12 cellular contexts compared by ENCODE assay signal in the genomic region with DNA sequence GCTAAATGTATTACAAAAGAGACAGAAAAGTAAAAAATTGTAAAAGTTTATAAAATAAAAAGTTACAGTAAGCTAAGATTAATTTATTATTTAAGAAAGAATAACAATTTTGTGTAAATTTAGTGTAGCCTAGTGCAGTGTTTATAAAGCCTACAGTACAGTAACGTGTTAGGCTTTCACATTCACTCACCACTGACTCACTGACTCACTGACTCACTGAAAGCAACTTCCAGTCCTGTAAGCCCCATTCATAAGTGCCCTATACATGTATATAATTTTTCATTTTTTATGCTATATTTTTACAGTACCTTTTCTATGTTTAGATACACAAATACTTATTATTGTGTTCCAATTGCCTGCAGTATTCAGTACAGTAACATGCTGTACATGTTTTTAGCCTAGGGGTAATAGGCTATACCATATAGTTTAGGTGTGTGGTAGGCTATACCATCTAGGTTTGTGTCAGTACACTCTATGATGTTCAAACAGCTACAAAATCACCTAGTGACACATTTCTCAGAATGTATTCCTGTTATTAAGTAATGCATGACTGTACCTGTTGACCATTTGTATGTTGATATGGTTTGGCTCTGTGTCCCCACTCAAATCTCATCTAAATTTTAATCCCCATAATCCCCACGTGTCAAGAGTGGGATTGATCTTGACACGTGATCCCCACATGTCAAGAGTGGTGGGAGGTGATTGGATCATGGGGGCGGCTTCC. TPM values are rescaled to one million over a fixed set of nuclear protein-coding genes. Genes with fewer than 3 reads are reported as not detected.
DNase-seq lines count a peak whose midpoint lies in the region; ATAC-seq, FAIRE-seq and TF ChIP-seq lines count a peak whose summit lies in the region.
"Had no signal": no experiment of that assay in that cellular context is flagged by ENCODE, and none has a peak within 500 bp of the region (broad histone marks: within the 10 kb centered on the region; RNA-seq: fewer than 3 reads in every experiment).

No MANE protein-coding gene starts in this region.

- no peak for TF ChIP-seq CTCF in natural killer cell (IDR thresholded peaks at IDR 0.05)

- no peaks in the 10 kb centered on the region for H3K9me3 Mint-ChIP-seq in activated CD4-positive, alpha-beta T cell treated with anti-CD3 and anti-CD28 coated beads for 36 hours (ENCODE audit: low read depth)
- peaks cover 7% of the 10 kb centered on the region for H3K9me3 Mint-ChIP-seq in activated CD4-positive, alpha-beta T cell treated with anti-CD3 and anti-CD28 coated beads, Interleukin-2, amount 10 ng/mL, durations not matched to agents 24 days and 14 days
- no peaks in the 10 kb centered on the region for H3K9me3 Mint-ChIP-seq in natural killer cell

- POLR2A ChIA-PET in activated CD4-positive, alpha-beta T cell treated with anti-CD3 and anti-CD28 coated beads for 36 hours (lab: Charles Lee) = no interaction called here

- peak; percentile 98 for ATAC-seq in activated CD4-positive, alpha-beta T cell treated with anti-CD3 and anti-CD28 coated beads for 36 hours
- peak; percentile 71 for ATAC-seq in HG02759 (IDR thresholded peaks at IDR 0.05; ENCODE audit: unreplicated experiment)
- ATAC-seq in natural killer cell = peak in 2 of 3 donors; percentile 36 to 47
- ATAC-seq: A549 had no signal

- peaks cover 6% of the 10 kb centered on the region for H3K4me1 Mint-ChIP-seq in activated CD4-positive, alpha-beta T cell treated with anti-CD3 and anti-CD28 coated beads for 36 hours
- H3K4me1 Mint-ChIP-seq in activated CD4-positive, alpha-beta T cell treated with anti-CD3 and anti-CD28 coated beads, Interleukin-2, amount 10 ng/mL, durations not matched to agents 24 days and 14 days = peaks cover 1% of the 10 kb centered on the region
- peaks cover 0 to 5% of the 10 kb centered on the region in 2 donors for H3K4me1 Mint-ChIP-seq in natural killer cell

- H3K27me3 ChIP-seq in adipocyte (replicated peaks; ENCODE audit: control insufficient read depth, insufficient read depth, low read length) = no peaks in the 10 kb centered on the region

- H3K9me3 ChIP-seq in adipocyte (ENCODE audit: control insufficient read depth, low read length) = peaks cover 4% of the 10 kb centered on the region
- H3K9me3 ChIP-seq: A549 had no signal

- no peak for FAIRE-seq in urothelium cell line (lab: Jason Lieb, UNC)
- FAIRE-seq: A549, colon, islet of Langerhans had no signal

- no peaks in the 10 kb centered on the region for H3K36me3 ChIP-seq in adipocyte (ENCODE audit: control insufficient read depth, insufficient read depth, low read length, severe bottlenecking)

- H3K4me1 ChIP-seq in adipocyte (ENCODE audit: control insufficient read depth, insufficient read depth, low read length) = no peaks in the 10 kb centered on the region
- H3K4me1 ChIP-seq: A549, parathyroid adenoma had no signal

- CTCF ChIA-PET in activated CD4-positive, alpha-beta T cell treated with anti-CD3 and anti-CD28 coated beads for 36 hours (lab: Charles Lee) = no interaction called here

- intact Hi-C loops in activated CD4-positive, alpha-beta T cell treated with anti-CD3 and anti-CD28 coated beads for 36 hours (cut with DNase I, micrococcal nuclease) = loop anchor here in 1 of 2 experiments (2.0 kb wide), 1 partner anchor 147 kb away; no protein-coding TSS in a partner anchor
- intact Hi-C loops in activated CD4-positive, alpha-beta T cell treated with anti-CD3 and anti-CD28 coated beads, Interleukin-2, amount 10 ng/mL, durations not matched to agents 24 days and 14 days (cut with micrococcal nuclease) = no loop called here
- intact Hi-C loops in natural killer cell (cut with micrococcal nuclease) = no loop called here

- H3K27me3 Mint-ChIP-seq in activated CD4-positive, alpha-beta T cell treated with anti-CD3 and anti-CD28 coated beads for 36 hours = no peaks in the 10 kb centered on the region
- no peaks in the 10 kb centered on the region for H3K27me3 Mint-ChIP-seq in activated CD4-positive, alpha-beta T cell treated with anti-CD3 and anti-CD28 coated beads, Interleukin-2, amount 10 ng/mL, durations not matched to agents 24 days and 14 days
- peaks cover 0 to 9% of the 10 kb centered on the region in 2 donors for H3K27me3 Mint-ChIP-seq in natural killer cell (ENCODE audit: low read depth in 2 of 2)

- no peak overlapping the region for H3K4me3 Mint-ChIP-seq in activated CD4-positive, alpha-beta T cell treated with anti-CD3 and anti-CD28 coated beads for 36 hours
- no peak overlapping the region for H3K4me3 Mint-ChIP-seq in activated CD4-positive, alpha-beta T cell treated with anti-CD3 and anti-CD28 coated beads, Interleukin-2, amount 10 ng/mL, durations not matched to agents 24 days and 14 days
- no peak overlapping the region for H3K4me3 Mint-ChIP-seq in natural killer cell

- H3K9ac ChIP-seq in adipocyte (ENCODE audit: low read length) = no peak overlapping the region
- H3K9ac ChIP-seq: parathyroid adenoma had no signal

- peak; percentile 51 for DNase-seq in activated CD4-positive, alpha-beta T cell treated with anti-CD3 and anti-CD28 coated beads for 36 hours
- no peak for DNase-seq in activated CD4-positive, alpha-beta T cell treated with anti-CD3 and anti-CD28 coated beads, Interleukin-2, amount 10 ng/mL, durations not matched to agents 24 days and 14 days
- peak; percentile 59 for DNase-seq in adipocyte (ENCODE audit: low read depth)
- DNase-seq in natural killer cell = no peak
- no peak for DNase-seq in NCI-H1092 treated with DMSO at 0.1 percent for 48 hours (lab: John Stamatoyannopoulos, UW)
- DNase-seq in urothelium cell line (ENCODE audit: low spot score) = no peak
- DNase-seq in NOMO-1 (lab: John Stamatoyannopoulos, UW; ENCODE audit: unreplicated experiment in 2 of 2) = no peak

- H3K4me3 ChIP-seq in adipocyte (ENCODE audit: low read length) = no peak overlapping the region
- H3K4me3 ChIP-seq: A549 had no signal

- H3K27ac Mint-ChIP-seq in activated CD4-positive, alpha-beta T cell treated with anti-CD3 and anti-CD28 coated beads for 36 hours = no peak overlapping the region
- no peak overlapping the region for H3K27ac Mint-ChIP-seq in activated CD4-positive, alpha-beta T cell treated with anti-CD3 and anti-CD28 coated beads, Interleukin-2, amount 10 ng/mL, durations not matched to agents 24 days and 14 days
- no peak overlapping the region for H3K27ac Mint-ChIP-seq in natural killer cell

- no peaks in the 10 kb centered on the region for H3K36me3 Mint-ChIP-seq in activated CD4-positive, alpha-beta T cell treated with anti-CD3 and anti-CD28 coated beads for 36 hours (ENCODE audit: low read depth)
- H3K36me3 Mint-ChIP-seq in activated CD4-positive, alpha-beta T cell treated with anti-CD3 and anti-CD28 coated beads, Interleukin-2, amount 10 ng/mL, durations not matched to agents 24 days and 14 days (ENCODE audit: low read depth) = no peaks in the 10 kb centered on the region
- H3K36me3 Mint-ChIP-seq in natural killer cell = no peaks in the 10 kb centered on the region

RNA-seq across cellular contexts. Expression of a gene that starts 57.9 kb away (rescaled TPM):
- total RNA-seq in activated CD4-positive, alpha-beta T cell treated with anti-CD3 and anti-CD28 coated beads for 36 hours = not detected
- total RNA-seq in activated CD4-positive, alpha-beta T cell treated with anti-CD3 and anti-CD28 coated beads, Interleukin-2, amount 10 ng/mL, durations not matched to agents 24 days and 14 days = not detected in 2 replicates
- not detected for total RNA-seq in natural killer cell

Comparison
In these comparisons a context has a peak if more than half of its experiments do, and no peak if none do; other contexts are left out.
1. DNase-seq: peak in activated CD4-positive, alpha-beta T cell treated with anti-CD3 and anti-CD28 coated beads for 36 hours (single experiment) and adipocyte (single experiment); none in activated CD4-positive, alpha-beta T cell treated with anti-CD3 and anti-CD28 coated beads, Interleukin-2, amount 10 ng/mL, durations not matched to agents 24 days and 14 days (single experiment), natural killer cell (single experiment), NCI-H1092 treated with DMSO at 0.1 percent for 48 hours (single experiment), urothelium cell line (single experiment) and NOMO-1 (0 of 2).
2. ATAC-seq: peak in every context shown above with its lines; median percentile 98 in activated CD4-positive, alpha-beta T cell treated with anti-CD3 and anti-CD28 coated beads for 36 hours; 71 in HG02759; 42 in natural killer cell.